ENCODE assay signal across 2 cellular contexts in genomic region chr7:108423089-108423989, GRCh38.
TF ChIP-seq lines count a peak whose summit lies in the region.

No MANE protein-coding gene starts in this region.

TF ChIP-seq in HepG2, 621 proteins besides CTCF, POLR2A, EP300 and RAD21:
- TF ChIP-seq ZNF225 (CRISPR knock-in tag; IDR thresholded peaks at IDR 0.05) (no peak), CREB1 (IDR thresholded peaks at IDR 0.05) (peak; percentile 80), CREB1 (CRISPR knock-in tag; IDR thresholded peaks at IDR 0.05) (no peak), ZNF562 (CRISPR knock-in tag; IDR thresholded peaks at IDR 0.05; ENCODE audit: borderline replicate concordance) (no peak)

TF ChIP-seq in GM12878, 131 proteins besides CTCF, POLR2A, EP300 and RAD21:
- TF ChIP-seq ZBTB4 (CRISPR knock-in tag; IDR thresholded peaks at IDR 0.05) (no peak), TBL1XR1 (IDR thresholded peaks at IDR 0.05; ENCODE audit: low read depth, low read length) (no peak), SP1 (IDR thresholded peaks at IDR 0.05; ENCODE audit: low read depth, low read length) (no peak), SMAD5 (IDR thresholded peaks at IDR 0.05; ENCODE audit: low read depth) (no peak), ZBED1 (IDR thresholded peaks at IDR 0.05; ENCODE audit: borderline replicate concordance) (peak; percentile 56; the same call in 1 of the 2 replicates), TCF7 (IDR thresholded peaks at IDR 0.05; ENCODE audit: borderline replicate concordance) (peak; percentile 28; the same call in 1 of the 2 replicates), EGR1 (IDR thresholded peaks at IDR 0.05; ENCODE audit: borderline replicate concordance in 1 of 2, low read depth in 2 of 2, low read length in 2 of 2) (no peak), CREM (IDR thresholded peaks at IDR 0.05; ENCODE audit: low read depth) (peak; percentile 51; the same call in 1 of the 2 replicates), ATF2 (IDR thresholded peaks at IDR 0.05; ENCODE audit: low read length) (peak; percentile 57; the same call in 1 of the 2 replicates), ZNF384 (IDR thresholded peaks at IDR 0.05; ENCODE audit: borderline replicate concordance, low read depth, low read length) (no peak), JUNB (IDR thresholded peaks at IDR 0.05) (peak; percentile 69), FOXM1 (IDR thresholded peaks at IDR 0.05; ENCODE audit: low read depth, low read length) (peak; percentile 60; the same call in 1 of the 2 replicates), SIX5 (IDR thresholded peaks at IDR 0.05; ENCODE audit: low read depth, low read length, severe bottlenecking) (no peak), MEF2A (IDR thresholded peaks at IDR 0.05; ENCODE audit: insufficient read depth, low read depth, low read length) (peak; percentile 82), NFIC (IDR thresholded peaks at IDR 0.05; ENCODE audit: low read depth, low read length) (peak; percentile 84; the same call in 1 of the 2 replicates), BCL3 (IDR thresholded peaks at IDR 0.05; ENCODE audit: borderline replicate concordance, insufficient read depth, low read depth, low read length, poor library complexity, severe bottlenecking) (peak; percentile 33), GABPA (IDR thresholded peaks at IDR 0.05; ENCODE audit: low read depth) (0 out of 2 replicates have a peak, but pooled peaks have one; percentile 19), IKZF1 (conservative IDR thresholded peaks at IDR 0.05) (no peak), CREB1 (IDR thresholded peaks at IDR 0.05; ENCODE audit: low read depth) (peak; percentile 36; the same call in 1 of the 2 replicates)
